8 cellular contexts compared by ENCODE assay signal in genomic region chr7:13057462-13058200, GRCh38.
DNase-seq lines count a peak whose midpoint lies in the region; ATAC-seq and TF ChIP-seq lines count a peak whose summit lies in the region.

No MANE protein-coding gene starts in this region.

- H3K27ac ChIP-seq in MM.1S (ENCODE audit: low read length): peak overlapping the region; percentile 60; the same call in 1 of the 2 replicates

- DNase-seq in MM.1S: peak; percentile 41
- DNase-seq in medulla oblongata (ENCODE audit: extremely low spot score): peak; percentile 8
- no peak for DNase-seq in erythroblast (lab: John Stamatoyannopoulos, UW)
- DNase-seq in foreskin fibroblast: no peak
- no peak for DNase-seq in NCI-H1436 (lab: John Stamatoyannopoulos, UW)
- no peak for DNase-seq in HUDEP-2 (lab: John Stamatoyannopoulos, UW; ENCODE audit: unreplicated experiment in 76 of 76)

- H3K27me3 ChIP-seq in MM.1S (replicated peaks; ENCODE audit: insufficient read depth, low read length): no peaks in the 10 kb centered on the region

- H3K4me3 ChIP-seq in MM.1S (ENCODE audit: low read length): peak overlapping the region; percentile 49
- no peak overlapping the region for H3K4me3 ChIP-seq in foreskin fibroblast (ENCODE audit: low read depth in 1 of 2, low read length in 2 of 2)

- H3K4me2 ChIP-seq in MM.1S (ENCODE audit: low read depth, low read length): peak overlapping the region; percentile 62

- no peaks in the 10 kb centered on the region for H3K36me3 ChIP-seq in MM.1S (replicated peaks; ENCODE audit: insufficient read depth, low read length)

- H3F3A ChIP-seq in MM.1S (ENCODE audit: insufficient read depth, low read length): no peaks in the 10 kb centered on the region

- TF ChIP-seq POLR2A in erythroblast (IDR thresholded peaks at IDR 0.05; ENCODE audit: low read length): no peak

- H4K20me1 ChIP-seq in MM.1S (ENCODE audit: insufficient read depth, low read length): no peaks in the 10 kb centered on the region

- peak overlapping the region; percentile 71 for H2AFZ ChIP-seq in MM.1S (ENCODE audit: low read length)

- ATAC-seq in GM18517 (IDR thresholded peaks at IDR 0.05; ENCODE audit: unreplicated experiment) (peak; percentile 98), GM21737 (IDR thresholded peaks at IDR 0.05; ENCODE audit: unreplicated experiment) (peak; percentile 91)

- H3K9ac ChIP-seq in MM.1S (ENCODE audit: low read length): peak overlapping the region; percentile 12; the same call in 1 of the 2 replicates

- H3K9me3 ChIP-seq in MM.1S (replicated peaks; ENCODE audit: insufficient read depth, low read length): no peaks in the 10 kb centered on the region

- peaks cover 12% of the 10 kb centered on the region for H3K4me1 ChIP-seq in MM.1S (ENCODE audit: low read length)

- H3K9me2 ChIP-seq in MM.1S (replicated peaks; ENCODE audit: insufficient read depth, low read length): no peaks in the 10 kb centered on the region

- TF ChIP-seq CTCF in MM.1S (IDR thresholded peaks at IDR 0.05; ENCODE audit: low read length) (no peak), foreskin fibroblast (IDR thresholded peaks at IDR 0.05; ENCODE audit: low read depth, low read length) (no peak)

- H3K79me2 ChIP-seq in MM.1S (ENCODE audit: low read length): no peaks in the 10 kb centered on the region

Comparison
In these comparisons a context has a peak if more than half of its experiments do, and no peak if none do; other contexts are left out.
1. DNase-seq: peak in MM.1S (single experiment) and medulla oblongata (single experiment); none in erythroblast (0 of 2), foreskin fibroblast (0 of 2), NCI-H1436 (single experiment) and HUDEP-2 (0 of 76).